Comparison of ENCODE assay signal across 8 cellular contexts in genomic region chr12:109153711-109154434, GRCh38. TPM values are rescaled to one million over a fixed set of nuclear protein-coding genes. Genes with fewer than 3 reads are reported as not detected.
DNase-seq lines count a peak whose midpoint lies in the region; ATAC-seq, FAIRE-seq and TF ChIP-seq lines count a peak whose summit lies in the region.

No MANE protein-coding gene starts in this region.

- H3K27ac ChIP-seq in DOHH2 (ENCODE audit: low read depth, low read length) = no peak overlapping the region
- H3K27ac ChIP-seq in RWPE1 = peak overlapping the region; percentile 91
- no peak overlapping the region for H3K27ac ChIP-seq in endothelial cell of umbilical vein (ENCODE audit: insufficient read depth, low read depth, low read length)

- FAIRE-seq in endothelial cell of umbilical vein (lab: Jason Lieb, UNC) = no peak

- CTCF ChIA-PET in RWPE1 (lab: Yijun Ruan, JAX) (interaction anchor here (0.6 kb wide), 1 partner anchor 20 kb away, joined by 3 read pairs; no protein-coding TSS in a partner anchor), endothelial cell of umbilical vein (lab: Charles Lee) (interaction anchor here (0.6 to 2.6 kb wide), 3 partner anchors 42 to 588 kb away, joined by 3 to 15 read pairs (median 3); no protein-coding TSS in a partner anchor)

- peaks cover 5 to 27% of the 10 kb centered on the region in 2 donors for H3K27me3 Mint-ChIP-seq in natural killer cell (ENCODE audit: low read depth in 2 of 2)

- peaks cover 5% of the 10 kb centered on the region for H3K27me3 ChIP-seq in DOHH2 (ENCODE audit: control insufficient read depth, low read length)
- peaks cover 0 to 3% of the 10 kb centered on the region in 2 experiments for H3K27me3 ChIP-seq in endothelial cell of umbilical vein (ENCODE audit: control insufficient read depth in 2 of 2, insufficient read depth in 2 of 2, low read length in 2 of 2)

- H2AFZ ChIP-seq in endothelial cell of umbilical vein (ENCODE audit: low read depth, low read length) = peak overlapping the region; percentile 74

- H3K9me3 Mint-ChIP-seq in natural killer cell = no peaks in the 10 kb centered on the region

- no peaks in the 10 kb centered on the region for H3K36me3 Mint-ChIP-seq in natural killer cell

- POLR2A ChIA-PET in RWPE1 (lab: Yijun Ruan, JAX; ENCODE audit: low non-redundant PET) (no interaction called here), endothelial cell of umbilical vein (lab: Charles Lee) (no interaction called here)

- H3K4me3 ChIP-seq in DOHH2 (ENCODE audit: low read length) = peak overlapping the region; percentile 34; the same call in 1 of the 2 replicates
- H3K4me3 ChIP-seq in endothelial cell of umbilical vein (replicated peaks in 1 of 3; ENCODE audit: insufficient read depth in 1 of 3, low read depth in 1 of 3, low read length in 3 of 3) = peak overlapping the region in 2 of 3 experiments; percentile 47 to 55

- TF ChIP-seq CTCF in DOHH2 (IDR thresholded peaks at IDR 0.05; ENCODE audit: low read depth, low read length, poor library complexity, severe bottlenecking) (no peak), RWPE1 (conservative IDR thresholded peaks at IDR 0.05; ENCODE audit: low read depth) (no peak), endothelial cell of umbilical vein (IDR thresholded peaks at IDR 0.05; ENCODE audit: extremely low read depth in 1 of 2, insufficient read depth in 1 of 2, low read depth in 1 of 2, low read length in 2 of 2) (no peak), natural killer cell (IDR thresholded peaks at IDR 0.05) (no peak)

- peaks cover 16 to 17% of the 10 kb centered on the region in 2 donors for H3K4me1 Mint-ChIP-seq in natural killer cell

- no peak for DNase-seq in RWPE1 (ENCODE audit: low spot score)
- peak; percentile 28 for DNase-seq in endothelial cell of umbilical vein (ENCODE audit: low read depth, low spot score)
- no peak for DNase-seq in natural killer cell
- no peak for DNase-seq in NCI-H1930 (lab: John Stamatoyannopoulos, UW)
- DNase-seq in COLO668 (lab: John Stamatoyannopoulos, UW; ENCODE audit: unreplicated experiment) = no peak

- BruUV-seq in endothelial cell of umbilical vein (replicated peaks; lab: Mats Ljungman, UMichigan) = no TSS peak

- no peak for ATAC-seq in natural killer cell
- ATAC-seq in GM18498 (IDR thresholded peaks at IDR 0.05; ENCODE audit: unreplicated experiment) = no peak
- ATAC-seq in GM21786 (IDR thresholded peaks at IDR 0.05; ENCODE audit: unreplicated experiment) = no peak

- H3K9me2 ChIP-seq in DOHH2 (replicated peaks; ENCODE audit: control insufficient read depth, low read length) = no peaks in the 10 kb centered on the region

- H3K4me1 ChIP-seq in DOHH2 (ENCODE audit: control insufficient read depth, low read length) (peaks cover 26% of the 10 kb centered on the region), endothelial cell of umbilical vein (ENCODE audit: control insufficient read depth, extremely low read depth, insufficient read depth, low read length) (no peaks in the 10 kb centered on the region)

- intact Hi-C loops in endothelial cell of umbilical vein (cut with micrococcal nuclease) (no loop called here), natural killer cell (cut with micrococcal nuclease) (no loop called here)

- H3K27ac Mint-ChIP-seq in natural killer cell = peak overlapping the region; percentile 53 to 67

- H3K79me2 ChIP-seq in DOHH2 (ENCODE audit: control insufficient read depth, low read length) (no peaks in the 10 kb centered on the region), endothelial cell of umbilical vein (ENCODE audit: control insufficient read depth, insufficient read depth, low read length) (no peaks in the 10 kb centered on the region)

- TF ChIP-seq POLR2A in endothelial cell of umbilical vein (IDR thresholded peaks at IDR 0.05; ENCODE audit: low read depth, low read length) = no peak

- peak overlapping the region; percentile 91 for H3K4me2 ChIP-seq in DOHH2 (ENCODE audit: low read length)
- peak overlapping the region; percentile 67 for H3K4me2 ChIP-seq in endothelial cell of umbilical vein (ENCODE audit: insufficient read depth, low read length)

- H3K9ac ChIP-seq in endothelial cell of umbilical vein (replicated peaks; ENCODE audit: extremely low read depth, insufficient read depth, low read length) = no peak overlapping the region

- no peaks in the 10 kb centered on the region for H3K9me3 ChIP-seq in DOHH2 (ENCODE audit: control insufficient read depth, insufficient read depth, low read length)
- H3K9me3 ChIP-seq in endothelial cell of umbilical vein (replicated peaks; ENCODE audit: control insufficient read depth, insufficient read depth, low read length) = no peaks in the 10 kb centered on the region

- no peaks in the 10 kb centered on the region for H3F3A ChIP-seq in DOHH2 (ENCODE audit: control insufficient read depth, insufficient read depth)

- peak overlapping the region; percentile 85 for H3K4me3 Mint-ChIP-seq in natural killer cell

- dilution Hi-C loops in endothelial cell of umbilical vein (cut with MboI; ENCODE audit: extremely low pct_ligation_motif_present, low sequenced_read_pairs) = no loop called here

- no peaks in the 10 kb centered on the region for H4K20me1 ChIP-seq in DOHH2 (ENCODE audit: control insufficient read depth, insufficient read depth, low read depth, low read length)
- H4K20me1 ChIP-seq in endothelial cell of umbilical vein (replicated peaks; ENCODE audit: control insufficient read depth, extremely low read depth, insufficient read depth, low read length) = no peaks in the 10 kb centered on the region

- H3K9me1 ChIP-seq in endothelial cell of umbilical vein (replicated peaks; ENCODE audit: control insufficient read depth, extremely low read depth, insufficient read depth, low read length) = no peaks in the 10 kb centered on the region

- H3K36me3 ChIP-seq in DOHH2 (ENCODE audit: control insufficient read depth, low read length) = no peaks in the 10 kb centered on the region
- no peaks in the 10 kb centered on the region for H3K36me3 ChIP-seq in endothelial cell of umbilical vein (ENCODE audit: control insufficient read depth in 2 of 2, extremely low read depth in 1 of 2, insufficient read depth in 2 of 2, low read length in 2 of 2)

TF ChIP-seq in endothelial cell of umbilical vein, 7 proteins besides CTCF, POLR2A, EP300 and RAD21:
- TF ChIP-seq GATA2 (IDR thresholded peaks at IDR 0.05; ENCODE audit: insufficient read depth, insufficient read length, low read depth, low read length) = no peak
- TF ChIP-seq EZH2 (IDR thresholded peaks at IDR 0.05; ENCODE audit: borderline replicate concordance, low read depth, low read length, severe bottlenecking) = no peak
- TF ChIP-seq MYC (IDR thresholded peaks at IDR 0.05; ENCODE audit: low read depth, low read length) = no peak
- TF ChIP-seq FOS (IDR thresholded peaks at IDR 0.05; ENCODE audit: borderline replicate concordance, insufficient read depth, low read length) = no peak
- no peak for TF ChIP-seq MAX (IDR thresholded peaks at IDR 0.05; ENCODE audit: insufficient read depth, insufficient read length)
- TF ChIP-seq POLR2AphosphoS5 (IDR thresholded peaks at IDR 0.05; ENCODE audit: insufficient read depth, low read depth, low read length) = no peak
- no peak for TF ChIP-seq JUN (IDR thresholded peaks at IDR 0.05; ENCODE audit: borderline replicate concordance, insufficient read depth, insufficient read length, low read depth)

RNA-seq across cellular contexts. Expression of gene ACACB, which starts 37.5 kb away (rescaled TPM):
- 3.9 and 5.7 TPM in 2 replicates for total RNA-seq in endothelial cell of umbilical vein
- polyA plus RNA-seq in endothelial cell of umbilical vein = 0.72 and 1.3 TPM in 2 replicates
- 0.90 and 1.1 TPM in 2 replicates for polyA plus RNA-seq in endothelial cell of umbilical vein (2011; cell fraction: cytosol; rRNA removed)
- polyA plus RNA-seq in endothelial cell of umbilical vein (2011; cell fraction: nucleus; rRNA removed) = 5.7 and 8.3 TPM in 2 replicates
- 1.1 and 1.2 TPM in 2 replicates for polyA plus RNA-seq in endothelial cell of umbilical vein (2012)
- polyA minus RNA-seq in endothelial cell of umbilical vein = 2.6 and 5.3 TPM in 2 replicates
- 5.4 TPM for polyA minus RNA-seq in endothelial cell of umbilical vein (2011; cell fraction: cytosol; rRNA and poly(A)+ RNA removed)
- polyA minus RNA-seq in endothelial cell of umbilical vein (2011; cell fraction: nucleus; rRNA and poly(A)+ RNA removed) = 8.5 and 9.1 TPM in 2 replicates
- 10 to 100 TPM in 1 of 3 donors, 1 to 10 TPM in 2; 4.1 to 14.3 (median 8.4) TPM for total RNA-seq in natural killer cell

RNA-seq across cellular contexts. Expression of gene UNG, which starts 56.5 kb away (rescaled TPM):
- total RNA-seq in endothelial cell of umbilical vein = 45.4 and 46.7 TPM in 2 replicates
- 17.1 and 21.5 TPM in 2 replicates for polyA plus RNA-seq in endothelial cell of umbilical vein
- 26.4 and 30.1 TPM in 2 replicates for polyA plus RNA-seq in endothelial cell of umbilical vein (2011; cell fraction: cytosol; rRNA removed)
- polyA plus RNA-seq in endothelial cell of umbilical vein (2011; cell fraction: nucleus; rRNA removed) = 16.5 and 22.5 TPM in 2 replicates
- polyA plus RNA-seq in endothelial cell of umbilical vein (2012) = 34.4 and 40.7 TPM in 2 replicates
- polyA minus RNA-seq in endothelial cell of umbilical vein = 11.5 and 12.2 TPM in 2 replicates
- polyA minus RNA-seq in endothelial cell of umbilical vein (2011; cell fraction: cytosol; rRNA and poly(A)+ RNA removed) = 17.3 TPM
- 7.6 and 8.9 TPM in 2 replicates for polyA minus RNA-seq in endothelial cell of umbilical vein (2011; cell fraction: nucleus; rRNA and poly(A)+ RNA removed)
- 10 to 100 TPM in 1 of 3 donors, 1 to 10 TPM in 2; 8.7 to 10.7 (median 9.6) TPM for total RNA-seq in natural killer cell
